ENCODE assay signal across 11 cellular contexts in genomic region chr5:172410160-172410559, GRCh38.
DNase-seq lines count a peak whose midpoint lies in the region; ATAC-seq lines count a peak whose summit lies in the region.
"Had no signal": no experiment of that assay in that cellular context is flagged by ENCODE, and none has a peak within 500 bp of the region (broad histone marks: within the 10 kb centered on the region; RNA-seq: fewer than 3 reads in every experiment).

No MANE protein-coding gene starts in this region.

- peaks cover 22% of the 10 kb centered on the region for H3K4me1 Mint-ChIP-seq in T-helper 2 cell treated with Interferon-gamma antibody and Interleukin-4, amounts not matched to agents 5 μg/mL and 100 μg/mL, for 36 hours (ENCODE audit: low read depth)
- no peaks in the 10 kb centered on the region for H3K4me1 Mint-ChIP-seq in effector memory CD8-positive, alpha-beta T cell (ENCODE audit: low read depth in 2 of 2)

- no peaks in the 10 kb centered on the region for H3K9me3 Mint-ChIP-seq in T-helper 2 cell treated with Interferon-gamma antibody and Interleukin-4, amounts not matched to agents 5 μg/mL and 100 μg/mL, for 36 hours
- no peaks in the 10 kb centered on the region for H3K9me3 Mint-ChIP-seq in effector memory CD8-positive, alpha-beta T cell

- H3K36me3 Mint-ChIP-seq in T-helper 2 cell treated with Interferon-gamma antibody and Interleukin-4, amounts not matched to agents 5 μg/mL and 100 μg/mL, for 36 hours (ENCODE audit: low read depth) = no peaks in the 10 kb centered on the region
- no peaks in the 10 kb centered on the region for H3K36me3 Mint-ChIP-seq in effector memory CD8-positive, alpha-beta T cell (ENCODE audit: insufficient read depth)

- H3K4me3 Mint-ChIP-seq in T-helper 2 cell treated with Interferon-gamma antibody and Interleukin-4, amounts not matched to agents 5 μg/mL and 100 μg/mL, for 36 hours = no peak overlapping the region
- H3K4me3 Mint-ChIP-seq in effector memory CD8-positive, alpha-beta T cell = no peak overlapping the region

- peak; percentile 8 for DNase-seq in T-helper 2 cell treated with Interferon-gamma antibody and Interleukin-4, amounts not matched to agents 5 μg/mL and 100 μg/mL, for 36 hours (ENCODE audit: low spot score)
- DNase-seq in T-helper 2 cell (no peak), OCI-M1 (lab: John Stamatoyannopoulos, UW) (peak; percentile 33)
- DNase-seq in effector memory CD8-positive, alpha-beta T cell = no peak
- DNase-seq in stimulated activated CD8-positive, alpha-beta memory T cell treated with anti-CD3 and anti-CD28 coated beads, Interleukin-4, amount 100 ng/mL, for 48 hours = peak; percentile 32
- DNase-seq: 8988T; activated CD8-positive, alpha-beta memory T cell treated with anti-CD3 and anti-CD28 coated beads, Interleukin-2, amount 50 U/mL, for 4 hours; NCI-H1417 treated with DMSO at 0.1 percent for 48 hours had no signal

- peaks cover 6% of the 10 kb centered on the region for H3K27me3 Mint-ChIP-seq in T-helper 2 cell treated with Interferon-gamma antibody and Interleukin-4, amounts not matched to agents 5 μg/mL and 100 μg/mL, for 36 hours (ENCODE audit: low read depth)
- H3K27me3 Mint-ChIP-seq in effector memory CD8-positive, alpha-beta T cell = peaks cover 37 to 42% of the 10 kb centered on the region in 2 donors

- ATAC-seq in effector memory CD8-positive, alpha-beta T cell (replicated peaks) = peak; percentile 21
- ATAC-seq in HG03039 (IDR thresholded peaks at IDR 0.05; ENCODE audit: unreplicated experiment) = no peak
- no peak for ATAC-seq in HG02642 (IDR thresholded peaks at IDR 0.05; ENCODE audit: poor library complexity, unreplicated experiment)
- ATAC-seq in GM19452 (IDR thresholded peaks at IDR 0.05; ENCODE audit: unreplicated experiment) = no peak

- H3K27ac Mint-ChIP-seq in T-helper 2 cell treated with Interferon-gamma antibody and Interleukin-4, amounts not matched to agents 5 μg/mL and 100 μg/mL, for 36 hours = no peak overlapping the region
- H3K27ac Mint-ChIP-seq in effector memory CD8-positive, alpha-beta T cell = no peak overlapping the region

Comparison
In these comparisons a context has a peak if more than half of its experiments do, and no peak if none do; other contexts are left out.
1. DNase-seq: peak in T-helper 2 cell treated with Interferon-gamma antibody and Interleukin-4, amounts not matched to agents 5 μg/mL and 100 μg/mL, for 36 hours (single experiment), OCI-M1 (single experiment) and stimulated activated CD8-positive, alpha-beta memory T cell treated with anti-CD3 and anti-CD28 coated beads, Interleukin-4, amount 100 ng/mL, for 48 hours (single experiment); none in T-helper 2 cell (0 of 5) and effector memory CD8-positive, alpha-beta T cell (0 of 3).